Comparison of ENCODE assay signal across 19 cellular contexts in genomic region chr1:213162338-213162737, GRCh38.
DNase-seq lines count a peak whose midpoint lies in the region; ATAC-seq, FAIRE-seq and TF ChIP-seq lines count a peak whose summit lies in the region.
"Had no signal": no experiment of that assay in that cellular context is flagged by ENCODE, and none has a peak within 500 bp of the region (broad histone marks: within the 10 kb centered on the region; RNA-seq: fewer than 3 reads in every experiment).

No MANE protein-coding gene starts in this region.

- no peak overlapping the region for H2AFZ ChIP-seq in astrocyte (ENCODE audit: low read depth, low read length)

- WGBS in gastroesophageal sphincter (ENCODE audit: low coverage in 1 of 2), 2 donors, result 45 to 57% methylated on average over 1 of the region's 2 CpGs

- H3K79me2 ChIP-seq in astrocyte (ENCODE audit: insufficient read depth, low read length), result no peaks in the 10 kb centered on the region

- no peak overlapping the region for H3K4me3 Mint-ChIP-seq in astrocyte (ENCODE audit: unreplicated experiment)
- no peak overlapping the region for H3K4me3 Mint-ChIP-seq in activated T-cell treated with anti-CD3 and anti-CD28 coated beads, Interleukin-2, amount 50 U/mL, for 24 hours
- H3K4me3 Mint-ChIP-seq: brain, nephron progenitor cell had no signal

- TF ChIP-seq CTCF in astrocyte (IDR thresholded peaks at IDR 0.05; ENCODE audit: insufficient read depth, low read depth, low read length), result no peak
- no peak for TF ChIP-seq CTCF in gastroesophageal sphincter (IDR thresholded peaks at IDR 0.05)

- FAIRE-seq in astrocyte (lab: Jason Lieb, UNC), result no peak

- no peak overlapping the region for H3K9ac ChIP-seq in astrocyte (ENCODE audit: low read length)

- H3K27ac Mint-ChIP-seq in astrocyte (ENCODE audit: unreplicated experiment), result no peak overlapping the region
- no peak overlapping the region for H3K27ac Mint-ChIP-seq in activated T-cell treated with anti-CD3 and anti-CD28 coated beads, Interleukin-2, amount 50 U/mL, for 24 hours
- H3K27ac Mint-ChIP-seq: brain, nephron progenitor cell had no signal

- no peak overlapping the region for H3K4me3 ChIP-seq in astrocyte (ENCODE audit: insufficient read depth, low read depth, low read length)
- no peak overlapping the region for H3K4me3 ChIP-seq in gastroesophageal sphincter
- H3K4me3 ChIP-seq: testis had no signal

- DNase-seq in HCEC 1CT (peak; percentile 62), astrocyte (ENCODE audit: low read depth) (peak; percentile 47), superior temporal gyrus (ENCODE audit: extremely low spot score) (peak; percentile 13)
- DNase-seq in activated T-cell treated with anti-CD3 and anti-CD28 coated beads, Interleukin-2, amount 50 U/mL, for 24 hours, result no peak
- DNase-seq: activated effector memory CD4-positive, alpha-beta T cell treated with anti-CD3 and anti-CD28 coated beads, Interleukin-2, amount 50 U/mL, for 16 hours; foreskin melanocyte; MV-4-11; NCI-H2107; NCI-H774; nephron progenitor cell; retina; testis had no signal

- H3K36me3 ChIP-seq in astrocyte (ENCODE audit: insufficient read depth, low read length), result no peaks in the 10 kb centered on the region
- no peaks in the 10 kb centered on the region for H3K36me3 ChIP-seq in gastroesophageal sphincter

- H3K9me3 Mint-ChIP-seq in astrocyte (ENCODE audit: unreplicated experiment), result no peaks in the 10 kb centered on the region
- no peaks in the 10 kb centered on the region for H3K9me3 Mint-ChIP-seq in activated T-cell treated with anti-CD3 and anti-CD28 coated beads, Interleukin-2, amount 50 U/mL, for 24 hours

- peak; percentile 81 for ATAC-seq in gastroesophageal sphincter
- no peak for ATAC-seq in HG02870 (IDR thresholded peaks at IDR 0.05; ENCODE audit: unreplicated experiment)
- no peak for ATAC-seq in GM21423 (IDR thresholded peaks at IDR 0.05; ENCODE audit: unreplicated experiment)
- ATAC-seq in HG02970 (IDR thresholded peaks at IDR 0.05; ENCODE audit: low FRiP score, unreplicated experiment), result no peak

- no peak for TF ChIP-seq POLR2A in gastroesophageal sphincter (IDR thresholded peaks at IDR 0.05)

- no peak overlapping the region for H3K4me2 ChIP-seq in astrocyte (ENCODE audit: low read length)

- peaks cover 8% of the 10 kb centered on the region for H3K36me3 Mint-ChIP-seq in astrocyte (ENCODE audit: low read depth, unreplicated experiment)
- H3K36me3 Mint-ChIP-seq in activated T-cell treated with anti-CD3 and anti-CD28 coated beads, Interleukin-2, amount 50 U/mL, for 24 hours (ENCODE audit: low read depth), result peaks cover 31% of the 10 kb centered on the region

- no peak for TF ChIP-seq EP300 in gastroesophageal sphincter (IDR thresholded peaks at IDR 0.05)

- H4K20me1 ChIP-seq in astrocyte (ENCODE audit: insufficient read depth, low read length), result peaks cover 3% of the 10 kb centered on the region

- H3K4me1 Mint-ChIP-seq in astrocyte (ENCODE audit: low read depth, unreplicated experiment), result no peaks in the 10 kb centered on the region
- no peaks in the 10 kb centered on the region for H3K4me1 Mint-ChIP-seq in activated T-cell treated with anti-CD3 and anti-CD28 coated beads, Interleukin-2, amount 50 U/mL, for 24 hours (ENCODE audit: low read depth)

- H3K9me3 ChIP-seq in astrocyte (ENCODE audit: insufficient read depth, low read depth, low read length) (no peaks in the 10 kb centered on the region), gastroesophageal sphincter (no peaks in the 10 kb centered on the region)
- H3K9me3 ChIP-seq: testis had no signal

- H3K27ac ChIP-seq in astrocyte (ENCODE audit: low read depth, low read length) (no peak overlapping the region), gastroesophageal sphincter (peak overlapping the region in 1 of 4 donors; percentile 35)
- H3K27ac ChIP-seq: C4-2B, testis, VCaP had no signal

- no peaks in the 10 kb centered on the region for H3K4me1 ChIP-seq in astrocyte (ENCODE audit: insufficient read depth, low read length)
- H3K4me1 ChIP-seq in gastroesophageal sphincter, result peaks cover 4 to 49% (median 7%) of the 10 kb centered on the region in 3 donors
- H3K4me1 ChIP-seq: testis had no signal

- no peaks in the 10 kb centered on the region for H3K27me3 Mint-ChIP-seq in astrocyte (ENCODE audit: low read depth, unreplicated experiment)
- no peaks in the 10 kb centered on the region for H3K27me3 Mint-ChIP-seq in activated T-cell treated with anti-CD3 and anti-CD28 coated beads, Interleukin-2, amount 50 U/mL, for 24 hours

- H3K27me3 ChIP-seq in astrocyte (ENCODE audit: insufficient read depth, low read length) (no peaks in the 10 kb centered on the region), gastroesophageal sphincter (no peaks in the 10 kb centered on the region)
- H3K27me3 ChIP-seq: testis had no signal
